1 cellular context compared by ENCODE assay signal in genomic region chr9:27847380-27847779, GRCh38.
TF ChIP-seq lines count a peak whose summit lies in the region.

No MANE protein-coding gene starts in this region.

TF ChIP-seq in HepG2, 621 proteins besides CTCF, POLR2A, EP300 and RAD21 (continued from another document):
- no peak for TF ChIP-seq ZNF609 (CRISPR knock-in tag; IDR thresholded peaks at IDR 0.05; ENCODE audit: borderline replicate concordance)
- no peak for TF ChIP-seq ETV5 (CRISPR knock-in tag; IDR thresholded peaks at IDR 0.05; ENCODE audit: borderline replicate concordance)
- TF ChIP-seq ARID4A (CRISPR knock-in tag; IDR thresholded peaks at IDR 0.05; ENCODE audit: borderline replicate concordance): no peak
